1 cellular context compared by ENCODE assay signal in the genomic region with DNA sequence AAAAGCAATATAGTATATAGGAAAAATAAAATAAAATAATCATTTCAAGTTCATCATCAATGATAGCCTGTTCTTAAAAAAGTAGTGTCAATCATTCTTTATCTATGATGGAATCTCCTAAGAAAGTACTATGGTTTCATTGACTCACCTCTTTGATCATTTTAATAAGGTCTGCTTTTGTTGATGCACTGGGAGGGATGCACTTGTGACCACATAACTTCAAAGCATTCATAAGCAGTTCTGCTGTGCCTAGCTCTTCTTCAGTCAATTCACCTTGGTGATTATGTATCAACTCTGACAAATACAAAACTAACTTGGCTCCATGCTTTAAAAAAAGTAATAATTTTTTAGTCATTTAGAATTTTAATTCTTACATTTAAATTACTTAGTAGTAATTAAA.
TF ChIP-seq lines count a peak whose summit lies in the region.

No MANE protein-coding gene starts in this region.

TF ChIP-seq in HepG2, 621 proteins besides CTCF, POLR2A, EP300 and RAD21 (continued from another document):
- TF ChIP-seq, protein P1, sequence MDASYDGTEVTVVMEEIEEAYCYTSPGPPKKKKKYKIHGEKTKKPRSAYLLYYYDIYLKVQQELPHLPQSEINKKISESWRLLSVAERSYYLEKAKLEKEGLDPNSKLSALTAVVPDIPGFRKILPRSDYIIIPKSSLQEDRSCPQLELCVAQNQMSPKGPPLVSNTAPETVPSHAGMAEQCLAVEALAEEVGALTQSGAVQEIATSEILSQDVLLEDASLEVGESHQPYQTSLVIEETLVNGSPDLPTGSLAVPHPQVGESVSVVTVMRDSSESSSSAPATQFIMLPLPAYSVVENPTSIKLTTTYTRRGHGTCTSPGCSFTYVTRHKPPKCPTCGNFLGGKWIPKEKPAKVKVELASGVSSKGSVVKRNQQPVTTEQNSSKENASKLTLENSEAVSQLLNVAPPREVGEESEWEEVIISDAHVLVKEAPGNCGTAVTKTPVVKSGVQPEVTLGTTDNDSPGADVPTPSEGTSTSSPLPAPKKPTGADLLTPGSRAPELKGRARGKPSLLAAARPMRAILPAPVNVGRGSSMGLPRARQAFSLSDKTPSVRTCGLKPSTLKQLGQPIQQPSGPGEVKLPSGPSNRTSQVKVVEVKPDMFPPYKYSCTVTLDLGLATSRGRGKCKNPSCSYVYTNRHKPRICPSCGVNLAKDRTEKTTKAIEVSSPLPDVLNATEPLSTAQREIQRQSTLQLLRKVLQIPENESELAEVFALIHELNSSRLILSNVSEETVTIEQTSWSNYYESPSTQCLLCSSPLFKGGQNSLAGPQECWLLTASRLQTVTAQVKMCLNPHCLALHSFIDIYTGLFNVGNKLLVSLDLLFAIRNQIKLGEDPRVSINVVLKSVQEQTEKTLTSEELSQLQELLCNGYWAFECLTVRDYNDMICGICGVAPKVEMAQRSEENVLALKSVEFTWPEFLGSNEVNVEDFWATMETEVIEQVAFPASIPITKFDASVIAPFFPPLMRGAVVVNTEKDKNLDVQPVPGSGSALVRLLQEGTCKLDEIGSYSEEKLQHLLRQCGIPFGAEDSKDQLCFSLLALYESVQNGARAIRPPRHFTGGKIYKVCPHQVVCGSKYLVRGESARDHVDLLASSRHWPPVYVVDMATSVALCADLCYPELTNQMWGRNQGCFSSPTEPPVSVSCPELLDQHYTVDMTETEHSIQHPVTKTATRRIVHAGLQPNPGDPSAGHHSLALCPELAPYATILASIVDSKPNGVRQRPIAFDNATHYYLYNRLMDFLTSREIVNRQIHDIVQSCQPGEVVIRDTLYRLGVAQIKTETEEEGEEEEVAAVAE (CRISPR knock-in tag; IDR thresholded peaks at IDR 0.05; ENCODE audit: borderline replicate concordance) = no peak
- TF ChIP-seq STAT5B (CRISPR knock-in tag; IDR thresholded peaks at IDR 0.05) = no peak
- TF ChIP-seq MYNN (CRISPR knock-in tag; IDR thresholded peaks at IDR 0.05; ENCODE audit: low read depth) = no peak
- TF ChIP-seq HES4 (CRISPR knock-in tag; IDR thresholded peaks at IDR 0.05; ENCODE audit: borderline replicate concordance) = no peak
- TF ChIP-seq TBX2 (CRISPR knock-in tag; IDR thresholded peaks at IDR 0.05; ENCODE audit: borderline replicate concordance) = no peak
- TF ChIP-seq ZNF749 (CRISPR knock-in tag; IDR thresholded peaks at IDR 0.05; ENCODE audit: borderline replicate concordance) = no peak
- no peak for TF ChIP-seq ZNF383 (CRISPR knock-in tag; IDR thresholded peaks at IDR 0.05; ENCODE audit: borderline replicate concordance)
- TF ChIP-seq SP1 (IDR thresholded peaks at IDR 0.05) = no peak
- TF ChIP-seq SP1 (CRISPR knock-in tag; IDR thresholded peaks at IDR 0.05) = no peak
- TF ChIP-seq, protein P2, sequence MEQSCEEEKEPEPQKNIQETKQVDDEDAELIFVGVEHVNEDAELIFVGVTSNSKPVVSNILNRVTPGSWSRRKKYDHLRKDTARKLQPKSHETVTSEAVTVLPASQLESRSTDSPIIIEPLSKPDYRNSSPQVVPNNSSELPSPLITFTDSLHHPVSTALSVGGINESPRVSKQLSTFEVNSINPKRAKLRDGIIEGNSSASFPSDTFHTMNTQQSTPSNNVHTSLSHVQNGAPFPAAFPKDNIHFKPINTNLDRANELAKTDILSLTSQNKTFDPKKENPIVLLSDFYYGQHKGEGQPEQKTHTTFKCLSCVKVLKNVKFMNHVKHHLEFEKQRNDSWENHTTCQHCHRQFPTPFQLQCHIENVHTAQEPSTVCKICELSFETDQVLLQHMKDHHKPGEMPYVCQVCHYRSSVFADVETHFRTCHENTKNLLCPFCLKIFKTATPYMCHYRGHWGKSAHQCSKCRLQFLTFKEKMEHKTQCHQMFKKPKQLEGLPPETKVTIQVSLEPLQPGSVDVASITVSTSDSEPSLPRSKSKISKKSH (CRISPR knock-in tag; IDR thresholded peaks at IDR 0.05; ENCODE audit: borderline replicate concordance) = no peak
